ENCODE assay signal across 21 cellular contexts in the genomic region with DNA sequence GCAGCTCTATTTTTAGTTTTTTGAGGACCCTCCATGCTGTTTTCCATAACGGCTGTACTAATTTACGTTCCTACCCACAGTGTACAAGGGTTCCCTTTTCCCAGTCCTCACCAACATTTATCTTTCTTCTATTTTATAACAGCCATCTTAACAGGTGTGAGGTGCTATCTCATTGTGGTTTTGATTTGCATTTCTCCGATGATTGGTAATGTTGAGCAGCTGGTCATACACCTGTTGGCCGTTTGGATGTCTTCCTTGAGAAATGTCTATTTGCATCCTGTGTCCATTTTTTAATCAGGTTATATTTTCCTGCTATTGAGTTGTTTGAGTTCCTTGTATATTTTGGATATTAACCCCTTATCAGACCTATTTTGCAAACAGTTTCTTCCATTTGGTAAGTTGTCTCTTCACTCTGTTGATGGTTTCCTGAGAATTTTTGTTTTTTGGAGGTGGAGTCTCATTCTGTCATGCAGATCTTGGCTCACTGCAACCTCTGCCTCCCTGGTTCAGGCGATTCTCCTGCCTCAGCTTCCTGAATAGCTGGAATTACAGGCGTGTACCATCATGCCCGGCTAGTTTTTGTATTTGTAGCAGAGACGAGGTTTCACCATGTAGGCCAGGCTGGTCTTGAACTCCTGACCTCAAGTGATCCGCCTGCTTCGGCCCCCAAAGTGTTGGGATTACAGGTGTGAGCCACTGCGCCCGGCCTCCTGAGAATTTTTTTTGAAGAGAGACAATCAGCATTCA.
DNase-seq lines count a peak whose midpoint lies in the region; ATAC-seq and TF ChIP-seq lines count a peak whose summit lies in the region.
"Had no signal": no experiment of that assay in that cellular context is flagged by ENCODE, and none has a peak within 500 bp of the region (broad histone marks: within the 10 kb centered on the region; RNA-seq: fewer than 3 reads in every experiment).

No MANE protein-coding gene starts in this region.

- H3K4me2 ChIP-seq in BLaER1 treated with 17β-estradiol and CSF1 and Interleukin-3, amounts not matched to agents 10 nM and 100 nM: peak overlapping the region in 6 of 11 experiments; percentile 13 to 54 (median 32); a peak in 9 of 22 replicates
- no peak overlapping the region for H3K4me2 ChIP-seq in Karpas-422 (ENCODE audit: low read depth, low read length, poor library complexity, severe bottlenecking)
- H3K4me2 ChIP-seq in osteoblast (ENCODE audit: insufficient read depth, low read length): no peak overlapping the region
- H3K4me2 ChIP-seq: GM23338 had no signal

- H3K27ac ChIP-seq in BLaER1 treated with 17β-estradiol and CSF1 and Interleukin-3, amounts not matched to agents 10 nM and 100 nM: no peak overlapping the region
- H3K27ac ChIP-seq in Karpas-422 (ENCODE audit: low read length): no peak overlapping the region
- no peak overlapping the region for H3K27ac ChIP-seq in osteoblast (ENCODE audit: low read depth, low read length)
- H3K27ac ChIP-seq: prostate gland, spleen had no signal

- peaks cover 0 to 97% (median 4%) of the 10 kb centered on the region in 11 experiments; a peak in 7 of 22 replicates for H4K20me1 ChIP-seq in BLaER1 treated with 17β-estradiol and CSF1 and Interleukin-3, amounts not matched to agents 10 nM and 100 nM
- 0 out of 2 replicates have a peak, but pooled peaks cover 3% of the 10 kb centered on the region for H4K20me1 ChIP-seq in Karpas-422 (ENCODE audit: insufficient read depth, low read depth, low read length)
- peaks cover 10% of the 10 kb centered on the region for H4K20me1 ChIP-seq in osteoblast (ENCODE audit: insufficient read depth, low read length)

- H3K79me2 ChIP-seq in Karpas-422 (ENCODE audit: low read length) (no peaks in the 10 kb centered on the region), osteoblast (ENCODE audit: insufficient read depth, low read length) (no peaks in the 10 kb centered on the region)

- H3K27me3 ChIP-seq in BLaER1 treated with 17β-estradiol and CSF1 and Interleukin-3, amounts not matched to agents 10 nM and 100 nM: no peaks in the 10 kb centered on the region
- H3K27me3 ChIP-seq in Karpas-422 (ENCODE audit: low read length): no peaks in the 10 kb centered on the region
- no peaks in the 10 kb centered on the region for H3K27me3 ChIP-seq in osteoblast (ENCODE audit: insufficient read depth, low read length)
- H3K27me3 ChIP-seq: spleen had no signal

- DNase-seq in Karpas-422 (peak; percentile 45), NCI-H748 treated with DMSO at 0.1 percent for 48 hours (lab: John Stamatoyannopoulos, UW) (peak; percentile 48), osteoblast (ENCODE audit: insufficient read length, low spot score, missing footprints) (no peak), amniotic stem cell (lab: John Stamatoyannopoulos, UW) (no peak), hippocampal formation (lab: John Stamatoyannopoulos, UW) (no peak)
- DNase-seq: activated naive CD8-positive, alpha-beta T cell treated with anti-CD3 and anti-CD28 coated beads, Interleukin-2, amount 50 U/mL, for 24 hours; Caco-2; GDM1; KBM-7; NCI-H1694 treated with DMSO at 0.1 percent for 48 hours; spleen; T-helper 9 cell had no signal

- ATAC-seq in esophagus mucosa (peak; percentile 44), HG02623 (IDR thresholded peaks at IDR 0.05; ENCODE audit: unreplicated experiment) (no peak)
- ATAC-seq: activated CD4-positive, CD25-positive, alpha-beta regulatory T cell treated with anti-CD3 and anti-CD28 coated beads, Interleukin-2, amount 50 U/mL, for 24 hours; activated naive CD8-positive, alpha-beta T cell treated with anti-CD3 and anti-CD28 coated beads, Interleukin-2, amount 50 U/mL, for 24 hours; activated T-helper 17 cell treated with anti-CD3 and anti-CD28 coated beads, Interleukin-2, amount 50 U/mL, for 72 hours; GM23338; natural killer cell treated with Interleukin-12 subunit alpha and Interleukin-12 subunit beta and Interleukin-15 and Interleukin-18, amount 100 ng/mL, for 72 hours had no signal

- no peaks in the 10 kb centered on the region; a peak in 1 of 22 replicates for H3K9me3 ChIP-seq in BLaER1 treated with 17β-estradiol and CSF1 and Interleukin-3, amounts not matched to agents 10 nM and 100 nM (replicated peaks in 1 of 11)
- H3K9me3 ChIP-seq in Karpas-422 (ENCODE audit: low read length) (no peaks in the 10 kb centered on the region), osteoblast (ENCODE audit: low read depth, low read length) (no peaks in the 10 kb centered on the region)
- H3K9me3 ChIP-seq: Caco-2, prostate gland, spleen had no signal

- no peak overlapping the region for H3K9ac ChIP-seq in BLaER1 treated with 17β-estradiol and CSF1 and Interleukin-3, amounts not matched to agents 10 nM and 100 nM
- no peak overlapping the region for H3K9ac ChIP-seq in Karpas-422 (ENCODE audit: low read length)

- no peaks in the 10 kb centered on the region for H3K9me2 ChIP-seq in Karpas-422 (replicated peaks; ENCODE audit: insufficient read depth, low read length)

- peaks cover 0 to 8% (median 0%) of the 10 kb centered on the region in 11 experiments; a peak in 1 of 22 replicates for H3K36me3 ChIP-seq in BLaER1 treated with 17β-estradiol and CSF1 and Interleukin-3, amounts not matched to agents 10 nM and 100 nM
- no peaks in the 10 kb centered on the region for H3K36me3 ChIP-seq in Karpas-422 (ENCODE audit: insufficient read depth, low read length)
- no peaks in the 10 kb centered on the region for H3K36me3 ChIP-seq in osteoblast (ENCODE audit: insufficient read depth, low read length)
- H3K36me3 ChIP-seq: prostate gland had no signal

- H2AFZ ChIP-seq in Karpas-422 (ENCODE audit: low read length): no peak overlapping the region
- no peak overlapping the region for H2AFZ ChIP-seq in osteoblast (ENCODE audit: low read length)
- H2AFZ ChIP-seq: GM23338 had no signal

- TF ChIP-seq CTCF in osteoblast (IDR thresholded peaks at IDR 0.05; ENCODE audit: extremely low read depth, low read depth, low read length): no peak

- peaks cover 0 to 54% (median 29%) of the 10 kb centered on the region in 10 experiments; a peak in 15 of 20 replicates for H3K4me1 ChIP-seq in BLaER1 treated with 17β-estradiol and CSF1 and Interleukin-3, amounts not matched to agents 10 nM and 100 nM
- H3K4me1 ChIP-seq in Karpas-422 (ENCODE audit: low read length): peaks cover 18% of the 10 kb centered on the region
- H3K4me1 ChIP-seq in osteoblast (ENCODE audit: insufficient read depth, low read length): no peaks in the 10 kb centered on the region
- H3K4me1 ChIP-seq: prostate gland had no signal

- H3K4me3 ChIP-seq in BLaER1 treated with 17β-estradiol and CSF1 and Interleukin-3, amounts not matched to agents 10 nM and 100 nM: no peak overlapping the region
- H3K4me3 ChIP-seq in Karpas-422 (ENCODE audit: low read length) (no peak overlapping the region), osteoblast (ENCODE audit: insufficient read depth, low read length) (no peak overlapping the region)
- H3K4me3 ChIP-seq: GM23338, lung, prostate gland, spleen had no signal

Comparison
In these comparisons a context has a peak if more than half of its experiments do, and no peak if none do; other contexts are left out.
1. H3K4me2 ChIP-seq: peak in BLaER1 treated with 17β-estradiol and CSF1 and Interleukin-3, amounts not matched to agents 10 nM and 100 nM (6 of 11); none in Karpas-422 (single experiment) and osteoblast (single experiment).
2. DNase-seq: peak in Karpas-422 (single experiment) and NCI-H748 treated with DMSO at 0.1 percent for 48 hours (single experiment); none in osteoblast (single experiment), amniotic stem cell (single experiment) and hippocampal formation (0 of 2).